In the genomic region with DNA sequence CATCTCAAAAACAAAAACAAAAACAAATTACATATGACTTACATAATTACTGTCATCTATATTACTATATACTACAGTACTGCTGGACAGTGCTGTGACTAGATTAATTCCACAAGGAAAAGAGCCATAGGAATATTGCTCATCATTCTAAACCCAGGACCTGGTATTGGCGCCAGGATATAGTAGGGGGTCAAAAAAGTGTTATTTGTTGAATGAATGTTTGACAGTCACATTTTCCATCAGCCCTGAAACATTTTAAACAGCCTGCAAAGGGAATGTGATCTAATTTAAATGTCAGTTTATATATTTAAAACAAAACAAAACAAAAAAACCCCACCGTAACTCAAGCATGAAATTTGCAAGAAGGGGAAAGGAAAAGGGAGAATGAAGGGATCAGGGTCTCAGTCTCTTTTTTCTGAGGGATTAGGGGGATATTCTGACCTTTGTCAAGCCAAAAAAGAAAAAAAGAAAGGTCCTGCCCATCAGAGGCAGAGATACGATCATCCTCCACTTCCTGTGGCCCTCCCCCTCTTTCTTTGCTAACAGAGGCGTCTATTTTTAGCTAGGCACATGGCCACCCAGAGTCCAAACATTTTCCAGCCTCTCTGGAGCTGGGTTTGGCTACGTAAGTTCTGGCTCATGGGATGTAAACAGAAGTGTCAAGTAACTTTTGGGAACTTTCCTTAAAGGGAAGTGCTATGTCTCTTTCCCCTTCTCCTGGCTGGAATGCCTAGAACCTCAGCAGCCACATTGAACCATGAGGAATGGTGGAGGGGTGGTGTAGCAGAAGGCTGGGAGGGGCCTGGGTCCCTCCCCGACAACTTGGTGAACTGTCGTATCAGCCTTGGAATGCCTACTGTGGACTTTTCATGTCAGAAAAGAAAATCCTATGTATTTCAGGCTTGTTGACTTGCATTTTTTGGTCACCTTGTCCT, we compare ENCODE assay signal across 1 cellular context.
A peak's percentile ranks its signal among the peaks of the same experiment; 100 is the strongest.
TF ChIP-seq lines count a peak whose summit lies in the region.

No MANE protein-coding gene starts in this region.

TF ChIP-seq in K562, 482 proteins besides CTCF, POLR2A, EP300 and RAD21 (continued from another document):
- TF ChIP-seq, protein P1, sequence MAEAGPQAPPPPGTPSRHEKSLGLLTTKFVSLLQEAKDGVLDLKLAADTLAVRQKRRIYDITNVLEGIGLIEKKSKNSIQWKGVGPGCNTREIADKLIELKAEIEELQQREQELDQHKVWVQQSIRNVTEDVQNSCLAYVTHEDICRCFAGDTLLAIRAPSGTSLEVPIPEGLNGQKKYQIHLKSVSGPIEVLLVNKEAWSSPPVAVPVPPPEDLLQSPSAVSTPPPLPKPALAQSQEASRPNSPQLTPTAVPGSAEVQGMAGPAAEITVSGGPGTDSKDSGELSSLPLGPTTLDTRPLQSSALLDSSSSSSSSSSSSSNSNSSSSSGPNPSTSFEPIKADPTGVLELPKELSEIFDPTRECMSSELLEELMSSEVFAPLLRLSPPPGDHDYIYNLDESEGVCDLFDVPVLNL (CRISPR knock-in tag; IDR thresholded peaks at IDR 0.05; ENCODE audit: low read depth): no peak
- TF ChIP-seq ZNF184 (CRISPR knock-in tag; IDR thresholded peaks at IDR 0.05) (no peak), CBX8 (IDR thresholded peaks at IDR 0.05; ENCODE audit: borderline replicate concordance, extremely low read depth, low read depth, low read length, poor library complexity, severe bottlenecking) (no peak), IFI16 (CRISPR knock-in tag; IDR thresholded peaks at IDR 0.05) (no peak), DPF2 (IDR thresholded peaks at IDR 0.05) (peak; percentile 88), HDAC8 (tag; IDR thresholded peaks at IDR 0.05) (0 out of 2 replicates have a peak, but pooled peaks have one; percentile 14), SUPT5H (IDR thresholded peaks at IDR 0.05) (peak; percentile 49; the same call in 1 of the 2 replicates), MECOM (CRISPR knock-in tag; IDR thresholded peaks at IDR 0.05) (peak; percentile 83), CREM (IDR thresholded peaks at IDR 0.05; ENCODE audit: low read depth) (peak; percentile 65; the same call in 1 of the 2 replicates), RBM14 (IDR thresholded peaks at IDR 0.05; ENCODE audit: borderline replicate concordance, insufficient read depth, low read depth, low read length) (no peak), ZC3H11A (IDR thresholded peaks at IDR 0.05; ENCODE audit: low read depth, low read length) (no peak), KLF10 (CRISPR knock-in tag; IDR thresholded peaks at IDR 0.05) (no peak), ZNF12 (CRISPR knock-in tag; IDR thresholded peaks at IDR 0.05) (no peak), ZSCAN29 (IDR thresholded peaks at IDR 0.05) (no peak), NFXL1 (CRISPR knock-in tag; IDR thresholded peaks at IDR 0.05) (no peak), LARP7 (IDR thresholded peaks at IDR 0.05) (no peak), ATF4 (CRISPR knock-in tag; IDR thresholded peaks at IDR 0.05) (no peak), SMARCA4 (IDR thresholded peaks at IDR 0.05) (peak; percentile 85), L3MBTL2 (IDR thresholded peaks at IDR 0.05) (peak; percentile 98), SRSF1 (IDR thresholded peaks at IDR 0.05; ENCODE audit: low read depth, low read length) (no peak), NR3C1 (CRISPR knock-in tag; IDR thresholded peaks at IDR 0.05) (no peak), KLF13 (tag; IDR thresholded peaks at IDR 0.05; ENCODE audit: borderline replicate concordance, low read depth) (peak; percentile 40; the same call in 1 of the 2 replicates), GTF2E2 (tag; IDR thresholded peaks at IDR 0.05) (peak; percentile 81), SLC30A9 (CRISPR knock-in tag; IDR thresholded peaks at IDR 0.05) (no peak), KLF16 (IDR thresholded peaks at IDR 0.05) (peak; percentile 48; the same call in 1 of the 2 replicates), PHF21A (IDR thresholded peaks at IDR 0.05; ENCODE audit: borderline replicate concordance, low read depth) (no peak), MAFG (tag; conservative IDR thresholded peaks at IDR 0.05) (no peak), NELFE (IDR thresholded peaks at IDR 0.05; ENCODE audit: insufficient read depth, insufficient read length) (no peak)
- TF ChIP-seq, protein P2, sequence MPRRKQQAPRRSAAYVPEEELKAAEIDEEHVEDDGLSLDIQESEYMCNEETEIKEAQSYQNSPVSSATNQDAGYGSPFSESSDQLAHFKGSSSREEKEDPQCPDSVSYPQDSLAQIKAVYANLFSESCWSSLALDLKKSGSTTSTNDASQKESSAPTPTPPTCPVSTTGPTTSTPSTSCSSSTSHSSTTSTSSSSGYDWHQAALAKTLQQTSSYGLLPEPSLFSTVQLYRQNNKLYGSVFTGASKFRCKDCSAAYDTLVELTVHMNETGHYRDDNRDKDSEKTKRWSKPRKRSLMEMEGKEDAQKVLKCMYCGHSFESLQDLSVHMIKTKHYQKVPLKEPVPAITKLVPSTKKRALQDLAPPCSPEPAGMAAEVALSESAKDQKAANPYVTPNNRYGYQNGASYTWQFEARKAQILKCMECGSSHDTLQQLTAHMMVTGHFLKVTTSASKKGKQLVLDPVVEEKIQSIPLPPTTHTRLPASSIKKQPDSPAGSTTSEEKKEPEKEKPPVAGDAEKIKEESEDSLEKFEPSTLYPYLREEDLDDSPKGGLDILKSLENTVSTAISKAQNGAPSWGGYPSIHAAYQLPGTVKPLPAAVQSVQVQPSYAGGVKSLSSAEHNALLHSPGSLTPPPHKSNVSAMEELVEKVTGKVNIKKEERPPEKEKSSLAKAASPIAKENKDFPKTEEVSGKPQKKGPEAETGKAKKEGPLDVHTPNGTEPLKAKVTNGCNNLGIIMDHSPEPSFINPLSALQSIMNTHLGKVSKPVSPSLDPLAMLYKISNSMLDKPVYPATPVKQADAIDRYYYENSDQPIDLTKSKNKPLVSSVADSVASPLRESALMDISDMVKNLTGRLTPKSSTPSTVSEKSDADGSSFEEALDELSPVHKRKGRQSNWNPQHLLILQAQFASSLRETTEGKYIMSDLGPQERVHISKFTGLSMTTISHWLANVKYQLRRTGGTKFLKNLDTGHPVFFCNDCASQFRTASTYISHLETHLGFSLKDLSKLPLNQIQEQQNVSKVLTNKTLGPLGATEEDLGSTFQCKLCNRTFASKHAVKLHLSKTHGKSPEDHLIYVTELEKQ (CRISPR knock-in tag; IDR thresholded peaks at IDR 0.05): no peak; the same call in 1 of the 2 replicates
- TF ChIP-seq, protein P3, sequence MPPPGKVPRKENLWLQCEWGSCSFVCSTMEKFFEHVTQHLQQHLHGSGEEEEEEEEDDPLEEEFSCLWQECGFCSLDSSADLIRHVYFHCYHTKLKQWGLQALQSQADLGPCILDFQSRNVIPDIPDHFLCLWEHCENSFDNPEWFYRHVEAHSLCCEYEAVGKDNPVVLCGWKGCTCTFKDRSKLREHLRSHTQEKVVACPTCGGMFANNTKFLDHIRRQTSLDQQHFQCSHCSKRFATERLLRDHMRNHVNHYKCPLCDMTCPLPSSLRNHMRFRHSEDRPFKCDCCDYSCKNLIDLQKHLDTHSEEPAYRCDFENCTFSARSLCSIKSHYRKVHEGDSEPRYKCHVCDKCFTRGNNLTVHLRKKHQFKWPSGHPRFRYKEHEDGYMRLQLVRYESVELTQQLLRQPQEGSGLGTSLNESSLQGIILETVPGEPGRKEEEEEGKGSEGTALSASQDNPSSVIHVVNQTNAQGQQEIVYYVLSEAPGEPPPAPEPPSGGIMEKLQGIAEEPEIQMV (tag; conservative IDR thresholded peaks at IDR 0.05; ENCODE audit: low read depth): peak; percentile 61
- TF ChIP-seq, protein P4, sequence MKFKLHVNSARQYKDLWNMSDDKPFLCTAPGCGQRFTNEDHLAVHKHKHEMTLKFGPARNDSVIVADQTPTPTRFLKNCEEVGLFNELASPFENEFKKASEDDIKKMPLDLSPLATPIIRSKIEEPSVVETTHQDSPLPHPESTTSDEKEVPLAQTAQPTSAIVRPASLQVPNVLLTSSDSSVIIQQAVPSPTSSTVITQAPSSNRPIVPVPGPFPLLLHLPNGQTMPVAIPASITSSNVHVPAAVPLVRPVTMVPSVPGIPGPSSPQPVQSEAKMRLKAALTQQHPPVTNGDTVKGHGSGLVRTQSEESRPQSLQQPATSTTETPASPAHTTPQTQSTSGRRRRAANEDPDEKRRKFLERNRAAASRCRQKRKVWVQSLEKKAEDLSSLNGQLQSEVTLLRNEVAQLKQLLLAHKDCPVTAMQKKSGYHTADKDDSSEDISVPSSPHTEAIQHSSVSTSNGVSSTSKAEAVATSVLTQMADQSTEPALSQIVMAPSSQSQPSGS (CRISPR knock-in tag; IDR thresholded peaks at IDR 0.05): no peak
- TF ChIP-seq, protein P5, sequence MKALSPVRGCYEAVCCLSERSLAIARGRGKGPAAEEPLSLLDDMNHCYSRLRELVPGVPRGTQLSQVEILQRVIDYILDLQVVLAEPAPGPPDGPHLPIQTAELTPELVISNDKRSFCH (CRISPR knock-in tag; IDR thresholded peaks at IDR 0.05): no peak
- TF ChIP-seq, protein P5 (tag; IDR thresholded peaks at IDR 0.05): peak; percentile 93
TF ChIP-seq in K562: peak in this region for 164.
